Comparison of ENCODE assay signal across 16 cellular contexts in the genomic region with DNA sequence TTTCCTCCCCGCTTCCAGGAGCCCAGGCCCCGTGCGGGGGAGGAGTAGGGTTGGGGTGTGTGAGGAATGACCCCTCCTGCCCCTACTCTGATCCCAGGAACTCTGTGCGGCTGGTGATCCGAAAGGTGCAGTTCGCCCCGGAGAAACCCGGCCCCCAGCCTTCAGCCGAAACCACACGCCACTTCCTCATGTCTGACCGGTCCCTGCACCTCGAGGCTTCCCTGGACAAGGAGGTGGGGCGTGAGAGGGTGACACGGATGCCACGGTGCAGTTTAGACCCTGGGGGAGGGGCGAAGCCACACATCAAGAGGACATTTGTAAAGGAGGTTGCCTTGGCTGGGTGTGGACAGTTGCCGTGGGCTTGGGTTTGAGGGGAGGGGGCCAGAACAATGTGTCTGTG. TPM values are rescaled to one million over a fixed set of nuclear protein-coding genes. Genes with fewer than 3 reads are reported as not detected.
DNase-seq lines count a peak whose midpoint lies in the region; ATAC-seq and TF ChIP-seq lines count a peak whose summit lies in the region.
"Had no signal": no experiment of that assay in that cellular context is flagged by ENCODE, and none has a peak within 500 bp of the region (broad histone marks: within the 10 kb centered on the region; RNA-seq: fewer than 3 reads in every experiment).

No MANE protein-coding gene starts in this region.

- H3K9me3 Mint-ChIP-seq in activated T-cell treated with anti-CD3 and anti-CD28 coated beads, Interleukin-2, amount 50 U/mL, for 24 hours: no peaks in the 10 kb centered on the region
- no peaks in the 10 kb centered on the region for H3K9me3 Mint-ChIP-seq in activated T-cell treated with anti-CD3 and anti-CD28 coated beads, Interleukin-2, amount 50 U/mL, for 72 hours
- H3K9me3 Mint-ChIP-seq in activated naive CD4-positive, alpha-beta T cell treated with anti-CD3 and anti-CD28 coated beads, Interleukin-2, amount 50 U/mL, for 72 hours: no peaks in the 10 kb centered on the region

- no peak for TF ChIP-seq CTCF in osteoblast (IDR thresholded peaks at IDR 0.05; ENCODE audit: extremely low read depth, low read depth, low read length)

- H2AFZ ChIP-seq in osteoblast (ENCODE audit: low read length): no peak overlapping the region

- no peak for DNase-seq in activated T-cell treated with anti-CD3 and anti-CD28 coated beads, Interleukin-2, amount 50 U/mL, for 24 hours
- no peak for DNase-seq in activated T-cell treated with anti-CD3 and anti-CD28 coated beads, Interleukin-2, amount 50 U/mL, for 72 hours
- peak; percentile 41 for DNase-seq in UCSD-AML1 (lab: John Stamatoyannopoulos, UW; ENCODE audit: unreplicated experiment)
- DNase-seq in iPS-NIHi7 (ENCODE audit: extremely low spot score): peak; percentile 3
- DNase-seq in osteoblast (ENCODE audit: insufficient read length, low spot score, missing footprints): peak; percentile 75
- no peak for DNase-seq in DMS53 (lab: John Stamatoyannopoulos, UW)
- no peak for DNase-seq in activated naive CD4-positive, alpha-beta T cell treated with anti-CD3 and anti-CD28 coated beads, Interleukin-2, amount 50 U/mL, for 72 hours (ENCODE audit: low spot score in 2 of 2)
- DNase-seq in effector CD8-positive, alpha-beta T cell (lab: John Stamatoyannopoulos, UW): no peak
- DNase-seq: 8988T, C1 segment of cervical spinal cord, MG63, NCI-H1092, NCI-H146, NCI-H2081 treated with DMSO at 0.1 percent for 48 hours, NCI-H524 had no signal

- H3K4me1 ChIP-seq in osteoblast (ENCODE audit: insufficient read depth, low read length): peaks cover 7% of the 10 kb centered on the region

- H3K9me3 ChIP-seq in osteoblast (ENCODE audit: low read depth, low read length): no peaks in the 10 kb centered on the region
- H3K9me3 ChIP-seq: MG63 had no signal

- H4K20me1 ChIP-seq in osteoblast (ENCODE audit: insufficient read depth, low read length): no peaks in the 10 kb centered on the region

- no peaks in the 10 kb centered on the region for H3K27me3 Mint-ChIP-seq in activated T-cell treated with anti-CD3 and anti-CD28 coated beads, Interleukin-2, amount 50 U/mL, for 24 hours
- H3K27me3 Mint-ChIP-seq in activated T-cell treated with anti-CD3 and anti-CD28 coated beads, Interleukin-2, amount 50 U/mL, for 72 hours (ENCODE audit: low read depth): no peaks in the 10 kb centered on the region

- ATAC-seq in activated T-cell treated with anti-CD3 and anti-CD28 coated beads, Interleukin-2, amount 50 U/mL, for 72 hours (replicated peaks in 1 of 2): no peak
- ATAC-seq in activated naive CD4-positive, alpha-beta T cell treated with anti-CD3 and anti-CD28 coated beads, Interleukin-2, amount 50 U/mL, for 72 hours: no peak
- ATAC-seq: Panc1 had no signal

- peaks cover 74% of the 10 kb centered on the region for H3K36me3 Mint-ChIP-seq in activated T-cell treated with anti-CD3 and anti-CD28 coated beads, Interleukin-2, amount 50 U/mL, for 24 hours (ENCODE audit: low read depth)
- peaks cover 12 to 15% of the 10 kb centered on the region in 2 donors for H3K36me3 Mint-ChIP-seq in activated T-cell treated with anti-CD3 and anti-CD28 coated beads, Interleukin-2, amount 50 U/mL, for 72 hours (ENCODE audit: insufficient read depth in 2 of 2)
- H3K36me3 Mint-ChIP-seq in activated naive CD4-positive, alpha-beta T cell treated with anti-CD3 and anti-CD28 coated beads, Interleukin-2, amount 50 U/mL, for 72 hours: peaks cover 14 to 20% of the 10 kb centered on the region in 2 donors

- H3K4me1 Mint-ChIP-seq in activated T-cell treated with anti-CD3 and anti-CD28 coated beads, Interleukin-2, amount 50 U/mL, for 24 hours (ENCODE audit: low read depth): peaks cover 33% of the 10 kb centered on the region
- H3K4me1 Mint-ChIP-seq in activated T-cell treated with anti-CD3 and anti-CD28 coated beads, Interleukin-2, amount 50 U/mL, for 72 hours (ENCODE audit: low read depth): peaks cover 38% of the 10 kb centered on the region

- H3K79me2 ChIP-seq in osteoblast (ENCODE audit: insufficient read depth, low read length): no peaks in the 10 kb centered on the region

- no peak overlapping the region for H3K27ac ChIP-seq in osteoblast (ENCODE audit: low read depth, low read length)

- no peaks in the 10 kb centered on the region for H3K36me3 ChIP-seq in osteoblast (ENCODE audit: insufficient read depth, low read length)
- H3K36me3 ChIP-seq: MG63 had no signal

- H3K4me3 ChIP-seq in osteoblast (ENCODE audit: insufficient read depth, low read length): no peak overlapping the region
- H3K4me3 ChIP-seq: MG63 had no signal

- no peak overlapping the region for H3K4me3 Mint-ChIP-seq in activated T-cell treated with anti-CD3 and anti-CD28 coated beads, Interleukin-2, amount 50 U/mL, for 24 hours
- no peak overlapping the region for H3K4me3 Mint-ChIP-seq in activated T-cell treated with anti-CD3 and anti-CD28 coated beads, Interleukin-2, amount 50 U/mL, for 72 hours

- H3K27me3 ChIP-seq in osteoblast (ENCODE audit: insufficient read depth, low read length): no peaks in the 10 kb centered on the region
- H3K27me3 ChIP-seq: MG63 had no signal

- H3K4me2 ChIP-seq in osteoblast (ENCODE audit: insufficient read depth, low read length): no peak overlapping the region

- H3K27ac Mint-ChIP-seq in activated T-cell treated with anti-CD3 and anti-CD28 coated beads, Interleukin-2, amount 50 U/mL, for 24 hours: peak overlapping the region; percentile 37
- H3K27ac Mint-ChIP-seq in activated T-cell treated with anti-CD3 and anti-CD28 coated beads, Interleukin-2, amount 50 U/mL, for 72 hours: no peak overlapping the region
- H3K27ac Mint-ChIP-seq in activated naive CD4-positive, alpha-beta T cell treated with anti-CD3 and anti-CD28 coated beads, Interleukin-2, amount 50 U/mL, for 72 hours: no peak overlapping the region

RNA-seq across cellular contexts. Expression of a gene that starts 7.4 kb away (rescaled TPM):
- total RNA-seq in activated T-cell treated with anti-CD3 and anti-CD28 coated beads, Interleukin-2, amount 50 U/mL, for 72 hours: 100 to 1,000 TPM; 216 to 258 TPM
- 6.2 and 8.7 TPM in 2 replicates for total RNA-seq in osteoblast
- 100 to 1,000 TPM; 209 to 271 TPM for total RNA-seq in activated naive CD4-positive, alpha-beta T cell treated with anti-CD3 and anti-CD28 coated beads, Interleukin-2, amount 50 U/mL, for 72 hours

RNA-seq across cellular contexts. Expression of a gene that starts 13.4 kb away (rescaled TPM):
- total RNA-seq in activated T-cell treated with anti-CD3 and anti-CD28 coated beads, Interleukin-2, amount 50 U/mL, for 72 hours: 10 to 100 TPM in 1 of 2 donors, 1 to 10 TPM in 1; 9.9 to 14.0 TPM
- total RNA-seq in osteoblast: 11.2 and 13.0 TPM in 2 replicates
- total RNA-seq in activated naive CD4-positive, alpha-beta T cell treated with anti-CD3 and anti-CD28 coated beads, Interleukin-2, amount 50 U/mL, for 72 hours: 10 to 100 TPM; 22.8 to 24.5 TPM

RNA-seq across cellular contexts. Expression of a gene that starts 13.9 kb away (rescaled TPM):
- 100 to 1,000 TPM in 1 of 2 donors, 10 to 100 TPM in 1; 93.8 to 113 TPM for total RNA-seq in activated T-cell treated with anti-CD3 and anti-CD28 coated beads, Interleukin-2, amount 50 U/mL, for 72 hours
- 18.6 and 19.9 TPM in 2 replicates for total RNA-seq in osteoblast
- total RNA-seq in activated naive CD4-positive, alpha-beta T cell treated with anti-CD3 and anti-CD28 coated beads, Interleukin-2, amount 50 U/mL, for 72 hours: 100 to 1,000 TPM in 1 of 2 donors, 10 to 100 TPM in 1; 99.1 to 126 TPM

RNA-seq across cellular contexts. Expression of a gene that starts 21.8 kb away (rescaled TPM):
- total RNA-seq in activated T-cell treated with anti-CD3 and anti-CD28 coated beads, Interleukin-2, amount 50 U/mL, for 72 hours: under 1 TPM in 1 of 2 donors, not detected in 1; 0.17 TPM
- total RNA-seq in osteoblast: 0.59 and 1.4 TPM in 2 replicates
- total RNA-seq in activated naive CD4-positive, alpha-beta T cell treated with anti-CD3 and anti-CD28 coated beads, Interleukin-2, amount 50 U/mL, for 72 hours: under 1 TPM; 0.29 to 0.36 TPM

RNA-seq across cellular contexts. Expression of a gene that starts 21.9 kb away (rescaled TPM):
- total RNA-seq in activated T-cell treated with anti-CD3 and anti-CD28 coated beads, Interleukin-2, amount 50 U/mL, for 72 hours: 1 to 10 TPM; 2.2 to 4.3 TPM
- 5.9 and 11.2 TPM in 2 replicates for total RNA-seq in osteoblast
- 1 to 10 TPM; 4.9 to 6.1 TPM for total RNA-seq in activated naive CD4-positive, alpha-beta T cell treated with anti-CD3 and anti-CD28 coated beads, Interleukin-2, amount 50 U/mL, for 72 hours

Comparison
In these comparisons a context has a peak if more than half of its experiments do, and no peak if none do; other contexts are left out.
1. DNase-seq: peak in UCSD-AML1 (single experiment), iPS-NIHi7 (single experiment) and osteoblast (single experiment); none in activated T-cell treated with anti-CD3 and anti-CD28 coated beads, Interleukin-2, amount 50 U/mL, for 24 hours (single experiment), activated T-cell treated with anti-CD3 and anti-CD28 coated beads, Interleukin-2, amount 50 U/mL, for 72 hours (0 of 2), DMS53 (single experiment), activated naive CD4-positive, alpha-beta T cell treated with anti-CD3 and anti-CD28 coated beads, Interleukin-2, amount 50 U/mL, for 72 hours (0 of 2) and effector CD8-positive, alpha-beta T cell (single experiment).
2. RNA of a gene that starts 7.4 kb away (total RNA-seq): 209 to 271 TPM in activated naive CD4-positive, alpha-beta T cell treated with anti-CD3 and anti-CD28 coated beads, Interleukin-2, amount 50 U/mL, for 72 hours and 216 to 258 TPM in activated T-cell treated with anti-CD3 and anti-CD28 coated beads, Interleukin-2, amount 50 U/mL, for 72 hours; 6.2 to 8.7 TPM in osteoblast; every median in the first group is over 10 times any median in the second.